Comparison of ENCODE assay signal across 12 cellular contexts in genomic region chr6:167538746-167539145, GRCh38.
A peak's percentile ranks its signal among the peaks of the same experiment; 100 is the strongest.
DNase-seq lines count a peak whose midpoint lies in the region; TF ChIP-seq lines count a peak whose summit lies in the region.
"Had no signal": no experiment of that assay in that cellular context is flagged by ENCODE, and none has a peak within 500 bp of the region (broad histone marks: within the 10 kb centered on the region; RNA-seq: fewer than 3 reads in every experiment).

No MANE protein-coding gene starts in this region.

- peaks cover 4% of the 10 kb centered on the region for H3K27me3 Mint-ChIP-seq in brain

- H3K9me3 Mint-ChIP-seq in brain, result peaks cover 21 to 40% (median 31%) of the 10 kb centered on the region in 5 experiments

- H3K27ac Mint-ChIP-seq in brain, result peak overlapping the region in 4 of 5 experiments; percentile 14 to 88 (median 56)
- H3K27ac Mint-ChIP-seq: B cell; CD8-positive, alpha-beta memory T cell; GM23338 had no signal

- DNase-seq in RPMI7951 (ENCODE audit: low read depth) (peak; percentile 11), medulla oblongata (ENCODE audit: extremely low spot score) (peak; percentile 33), NCI-H1092 (lab: John Stamatoyannopoulos, UW) (no peak), DMS79 treated with DMSO at 0.1 percent for 48 hours (lab: John Stamatoyannopoulos, UW) (no peak)
- DNase-seq in stimulated activated CD4-positive, alpha-beta T cell treated with anti-CD3 and anti-CD28 coated beads, Interleukin-4, amount 100 ng/mL, for 4 hours, result no peak
- DNase-seq: Caco-2; CD8-positive, alpha-beta memory T cell; GF-D8; HCEC 1CT had no signal

- H3K4me1 Mint-ChIP-seq in brain, result peaks cover 23% of the 10 kb centered on the region
- H3K4me1 Mint-ChIP-seq: B cell; CD8-positive, alpha-beta memory T cell had no signal

- peaks cover 13% of the 10 kb centered on the region for H3K36me3 Mint-ChIP-seq in brain
- H3K36me3 Mint-ChIP-seq: CD8-positive, alpha-beta memory T cell had no signal

- peak overlapping the region in 1 of 5 experiments; percentile 50 for H3K4me3 Mint-ChIP-seq in brain
- H3K4me3 Mint-ChIP-seq: B cell; CD8-positive, alpha-beta memory T cell; GM23338 had no signal

- TF ChIP-seq CTCF in brain (conservative IDR thresholded peaks at IDR 0.05), result no peak

Comparison
In these comparisons a context has a peak if more than half of its experiments do, and no peak if none do; other contexts are left out.
1. DNase-seq: peak in RPMI7951 (single experiment) and medulla oblongata (single experiment); none in stimulated activated CD4-positive, alpha-beta T cell treated with anti-CD3 and anti-CD28 coated beads, Interleukin-4, amount 100 ng/mL, for 4 hours (0 of 2), NCI-H1092 (single experiment) and DMS79 treated with DMSO at 0.1 percent for 48 hours (single experiment).